ENCODE assay signal across 8 cellular contexts in the genomic region with DNA sequence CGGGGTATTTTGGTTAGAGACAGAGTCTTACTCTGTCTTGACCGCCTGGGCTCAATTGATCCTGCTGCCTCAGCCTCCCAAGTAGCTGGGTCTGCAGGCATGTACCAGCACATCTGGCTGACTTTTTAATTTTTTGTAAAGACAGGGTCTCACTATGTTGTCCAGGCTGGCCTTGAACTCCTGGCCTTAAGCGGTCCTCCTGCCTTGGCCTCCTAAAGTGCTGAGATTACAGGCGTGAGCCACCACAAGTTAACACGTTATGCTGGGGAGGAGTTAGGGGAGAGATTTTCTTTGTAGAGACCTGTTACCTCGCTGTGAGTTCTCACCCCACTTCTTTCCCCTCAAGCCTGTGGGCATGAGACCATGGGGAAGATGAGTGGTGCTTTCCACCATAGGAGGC. TPM values are rescaled to one million over a fixed set of nuclear protein-coding genes. Genes with fewer than 3 reads are reported as not detected.
A peak's percentile ranks its signal among the peaks of the same experiment; 100 is the strongest.
DNase-seq lines count a peak whose midpoint lies in the region; ATAC-seq lines count a peak whose summit lies in the region.
"Had no signal": no experiment of that assay in that cellular context is flagged by ENCODE, and none has a peak within 500 bp of the region (broad histone marks: within the 10 kb centered on the region; RNA-seq: fewer than 3 reads in every experiment).

No MANE protein-coding gene starts in this region.

- DNase-seq in activated CD4-positive, alpha-beta T cell treated with anti-CD3 and anti-CD28 coated beads for 36 hours: no peak
- DNase-seq in activated CD4-positive, alpha-beta T cell treated with anti-CD3 and anti-CD28 coated beads for 4 hours: no peak
- DNase-seq: Caco-2, esophagus squamous epithelium, Kasumi-1, mammary epithelial cell, NCI-H1930 had no signal

- H3K4me3 Mint-ChIP-seq in activated CD4-positive, alpha-beta T cell treated with anti-CD3 and anti-CD28 coated beads for 36 hours: peak overlapping the region; percentile 15
- H3K4me3 Mint-ChIP-seq: activated naive CD4-positive, alpha-beta T cell treated with anti-CD3 and anti-CD28 coated beads, Interleukin-2, amount 50 U/mL, for 24 hours had no signal

- intact Hi-C loops in activated CD4-positive, alpha-beta T cell treated with anti-CD3 and anti-CD28 coated beads for 36 hours (cut with DNase I, micrococcal nuclease): loop anchor here in 1 of 2 experiments (5.0 kb wide), 1 partner anchor 326 kb away; no protein-coding TSS in a partner anchor

- H3K4me1 Mint-ChIP-seq in activated CD4-positive, alpha-beta T cell treated with anti-CD3 and anti-CD28 coated beads for 36 hours: peaks cover 32% of the 10 kb centered on the region

- CTCF ChIA-PET in activated CD4-positive, alpha-beta T cell treated with anti-CD3 and anti-CD28 coated beads for 36 hours (lab: Charles Lee): interaction anchor here (0.6 to 4.0 kb wide), 3 partner anchors 10 to 169 kb away, joined by 3 to 22 read pairs (median 16); no protein-coding TSS in a partner anchor

- H3K36me3 Mint-ChIP-seq in activated CD4-positive, alpha-beta T cell treated with anti-CD3 and anti-CD28 coated beads for 36 hours (ENCODE audit: low read depth): no peaks in the 10 kb centered on the region
- H3K36me3 Mint-ChIP-seq: activated naive CD4-positive, alpha-beta T cell treated with anti-CD3 and anti-CD28 coated beads, Interleukin-2, amount 50 U/mL, for 24 hours had no signal

- POLR2A ChIA-PET in activated CD4-positive, alpha-beta T cell treated with anti-CD3 and anti-CD28 coated beads for 36 hours (lab: Charles Lee): no interaction called here

- H3K27ac Mint-ChIP-seq in activated CD4-positive, alpha-beta T cell treated with anti-CD3 and anti-CD28 coated beads for 36 hours: peak overlapping the region; percentile 76
- H3K27ac Mint-ChIP-seq: activated naive CD4-positive, alpha-beta T cell treated with anti-CD3 and anti-CD28 coated beads, Interleukin-2, amount 50 U/mL, for 24 hours had no signal

- ATAC-seq in activated CD4-positive, alpha-beta T cell treated with anti-CD3 and anti-CD28 coated beads for 36 hours: no peak

- H3K9me3 Mint-ChIP-seq in activated CD4-positive, alpha-beta T cell treated with anti-CD3 and anti-CD28 coated beads for 36 hours (ENCODE audit: low read depth): no peaks in the 10 kb centered on the region
- H3K9me3 Mint-ChIP-seq: activated naive CD4-positive, alpha-beta T cell treated with anti-CD3 and anti-CD28 coated beads, Interleukin-2, amount 50 U/mL, for 24 hours had no signal

- H3K27me3 Mint-ChIP-seq in activated CD4-positive, alpha-beta T cell treated with anti-CD3 and anti-CD28 coated beads for 36 hours: no peaks in the 10 kb centered on the region
- H3K27me3 Mint-ChIP-seq: activated naive CD4-positive, alpha-beta T cell treated with anti-CD3 and anti-CD28 coated beads, Interleukin-2, amount 50 U/mL, for 24 hours had no signal

RNA-seq across cellular contexts. Expression of gene CES4A, which starts 1.8 kb away (rescaled TPM):
- 10 to 100 TPM; 13.5 to 15.7 TPM for total RNA-seq in activated CD4-positive, alpha-beta T cell treated with anti-CD3 and anti-CD28 coated beads for 36 hours
- total RNA-seq: Caco-2 had no signal

RNA-seq across cellular contexts. Expression of gene CES3, which starts 25.5 kb away (rescaled TPM):
- total RNA-seq in activated CD4-positive, alpha-beta T cell treated with anti-CD3 and anti-CD28 coated beads for 36 hours: 1 to 10 TPM; 1.6 to 1.9 TPM

RNA-seq across cellular contexts. Expression of gene CBFB, which starts 42.4 kb away (rescaled TPM):
- 10 to 100 TPM; 84.6 to 90.2 TPM for total RNA-seq in activated CD4-positive, alpha-beta T cell treated with anti-CD3 and anti-CD28 coated beads for 36 hours

RNA-seq across cellular contexts. Expression of gene CES2, which starts 51.2 kb away (rescaled TPM):
- total RNA-seq in activated CD4-positive, alpha-beta T cell treated with anti-CD3 and anti-CD28 coated beads for 36 hours: 10 to 100 TPM; 30.5 to 31.6 TPM

RNA-seq across cellular contexts. Expression of gene CIAO2B, which starts 52.4 kb away (rescaled TPM):
- total RNA-seq in activated CD4-positive, alpha-beta T cell treated with anti-CD3 and anti-CD28 coated beads for 36 hours: 100 to 1,000 TPM; 171 to 186 TPM
